2 cellular contexts compared by ENCODE assay signal in the genomic region with DNA sequence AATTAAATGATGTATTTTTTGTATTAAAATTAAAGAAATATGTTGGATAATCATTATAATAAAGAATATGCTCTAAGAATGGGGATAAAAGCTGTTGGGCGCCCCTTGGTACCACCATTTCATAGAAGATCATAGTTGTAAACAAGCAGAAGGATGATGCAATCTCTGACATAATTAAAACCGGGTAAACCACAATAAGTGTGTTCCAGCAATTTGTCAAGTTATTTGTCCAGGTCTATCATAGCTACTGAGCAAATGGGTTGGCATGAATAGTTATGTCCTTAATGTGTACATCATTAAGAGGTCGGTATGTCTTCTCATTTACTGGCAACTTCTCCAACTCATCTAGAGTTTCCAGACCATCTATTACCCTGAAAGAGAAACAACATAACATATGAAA.
TF ChIP-seq lines count a peak whose summit lies in the region.

No MANE protein-coding gene starts in this region.

TF ChIP-seq in HEK293, 187 proteins besides CTCF, POLR2A, EP300 and RAD21:
- 0 out of 2 replicates have a peak, but pooled peaks have one; percentile 11 for TF ChIP-seq ZBTB17 (tag by site-specific recombination; IDR thresholded peaks at IDR 0.05)
- 0 out of 2 replicates have a peak, but pooled peaks have one; percentile 16 for TF ChIP-seq ZBTB21 (tag by site-specific recombination; IDR thresholded peaks at IDR 0.05)
- TF ChIP-seq, protein P1, sequence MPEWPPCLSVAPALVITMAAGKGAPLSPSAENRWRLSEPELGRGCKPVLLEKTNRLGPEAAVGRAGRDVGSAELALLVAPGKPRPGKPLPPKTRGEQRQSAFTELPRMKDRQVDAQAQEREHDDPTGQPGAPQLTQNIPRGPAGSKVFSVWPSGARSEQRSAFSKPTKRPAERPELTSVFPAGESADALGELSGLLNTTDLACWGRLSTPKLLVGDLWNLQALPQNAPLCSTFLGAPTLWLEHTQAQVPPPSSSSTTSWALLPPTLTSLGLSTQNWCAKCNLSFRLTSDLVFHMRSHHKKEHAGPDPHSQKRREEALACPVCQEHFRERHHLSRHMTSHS (tag by site-specific recombination; IDR thresholded peaks at IDR 0.05): no peak
- TF ChIP-seq, protein P2, sequence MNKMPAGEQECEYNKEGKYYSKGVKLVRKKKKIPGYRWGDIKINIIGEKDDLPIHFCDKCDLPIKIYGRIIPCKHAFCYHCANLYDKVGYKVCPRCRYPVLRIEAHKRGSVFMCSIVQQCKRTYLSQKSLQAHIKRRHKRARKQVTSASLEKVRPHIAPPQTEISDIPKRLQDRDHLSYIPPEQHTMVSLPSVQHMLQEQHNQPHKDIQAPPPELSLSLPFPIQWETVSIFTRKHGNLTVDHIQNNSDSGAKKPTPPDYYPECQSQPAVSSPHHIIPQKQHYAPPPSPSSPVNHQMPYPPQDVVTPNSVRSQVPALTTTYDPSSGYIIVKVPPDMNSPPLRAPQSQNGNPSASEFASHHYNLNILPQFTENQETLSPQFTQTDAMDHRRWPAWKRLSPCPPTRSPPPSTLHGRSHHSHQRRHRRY (tag by site-specific recombination; IDR thresholded peaks at IDR 0.05): no peak
- TF ChIP-seq ZNF169 (tag by site-specific recombination; IDR thresholded peaks at IDR 0.05): no peak
- no peak for TF ChIP-seq HOXD13 (CRISPR knock-in tag; IDR thresholded peaks at IDR 0.05; ENCODE audit: borderline replicate concordance)
- TF ChIP-seq, protein P3, sequence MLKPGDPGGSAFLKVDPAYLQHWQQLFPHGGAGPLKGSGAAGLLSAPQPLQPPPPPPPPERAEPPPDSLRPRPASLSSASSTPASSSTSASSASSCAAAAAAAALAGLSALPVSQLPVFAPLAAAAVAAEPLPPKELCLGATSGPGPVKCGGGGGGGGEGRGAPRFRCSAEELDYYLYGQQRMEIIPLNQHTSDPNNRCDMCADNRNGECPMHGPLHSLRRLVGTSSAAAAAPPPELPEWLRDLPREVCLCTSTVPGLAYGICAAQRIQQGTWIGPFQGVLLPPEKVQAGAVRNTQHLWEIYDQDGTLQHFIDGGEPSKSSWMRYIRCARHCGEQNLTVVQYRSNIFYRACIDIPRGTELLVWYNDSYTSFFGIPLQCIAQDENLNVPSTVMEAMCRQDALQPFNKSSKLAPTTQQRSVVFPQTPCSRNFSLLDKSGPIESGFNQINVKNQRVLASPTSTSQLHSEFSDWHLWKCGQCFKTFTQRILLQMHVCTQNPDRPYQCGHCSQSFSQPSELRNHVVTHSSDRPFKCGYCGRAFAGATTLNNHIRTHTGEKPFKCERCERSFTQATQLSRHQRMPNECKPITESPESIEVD (tag by site-specific recombination; IDR thresholded peaks at IDR 0.05): 0 out of 2 replicates have a peak, but pooled peaks have one; percentile 30
- TF ChIP-seq OSR2 (tag by site-specific recombination; IDR thresholded peaks at IDR 0.05): peak; percentile 45
- TF ChIP-seq SP7 (tag by site-specific recombination; IDR thresholded peaks at IDR 0.05): 0 out of 2 replicates have a peak, but pooled peaks have one; percentile 42
- no peak for TF ChIP-seq ZNF394 (tag by site-specific recombination; IDR thresholded peaks at IDR 0.05; ENCODE audit: borderline replicate concordance)
- TF ChIP-seq ZEB2 (tag by site-specific recombination; IDR thresholded peaks at IDR 0.05): peak; percentile 52; the same call in 1 of the 2 replicates
- no peak for TF ChIP-seq ZNF660 (tag by site-specific recombination; IDR thresholded peaks at IDR 0.05)
- TF ChIP-seq ZNF530 (tag by site-specific recombination; IDR thresholded peaks at IDR 0.05; ENCODE audit: low read depth): no peak
- TF ChIP-seq, protein P4, sequence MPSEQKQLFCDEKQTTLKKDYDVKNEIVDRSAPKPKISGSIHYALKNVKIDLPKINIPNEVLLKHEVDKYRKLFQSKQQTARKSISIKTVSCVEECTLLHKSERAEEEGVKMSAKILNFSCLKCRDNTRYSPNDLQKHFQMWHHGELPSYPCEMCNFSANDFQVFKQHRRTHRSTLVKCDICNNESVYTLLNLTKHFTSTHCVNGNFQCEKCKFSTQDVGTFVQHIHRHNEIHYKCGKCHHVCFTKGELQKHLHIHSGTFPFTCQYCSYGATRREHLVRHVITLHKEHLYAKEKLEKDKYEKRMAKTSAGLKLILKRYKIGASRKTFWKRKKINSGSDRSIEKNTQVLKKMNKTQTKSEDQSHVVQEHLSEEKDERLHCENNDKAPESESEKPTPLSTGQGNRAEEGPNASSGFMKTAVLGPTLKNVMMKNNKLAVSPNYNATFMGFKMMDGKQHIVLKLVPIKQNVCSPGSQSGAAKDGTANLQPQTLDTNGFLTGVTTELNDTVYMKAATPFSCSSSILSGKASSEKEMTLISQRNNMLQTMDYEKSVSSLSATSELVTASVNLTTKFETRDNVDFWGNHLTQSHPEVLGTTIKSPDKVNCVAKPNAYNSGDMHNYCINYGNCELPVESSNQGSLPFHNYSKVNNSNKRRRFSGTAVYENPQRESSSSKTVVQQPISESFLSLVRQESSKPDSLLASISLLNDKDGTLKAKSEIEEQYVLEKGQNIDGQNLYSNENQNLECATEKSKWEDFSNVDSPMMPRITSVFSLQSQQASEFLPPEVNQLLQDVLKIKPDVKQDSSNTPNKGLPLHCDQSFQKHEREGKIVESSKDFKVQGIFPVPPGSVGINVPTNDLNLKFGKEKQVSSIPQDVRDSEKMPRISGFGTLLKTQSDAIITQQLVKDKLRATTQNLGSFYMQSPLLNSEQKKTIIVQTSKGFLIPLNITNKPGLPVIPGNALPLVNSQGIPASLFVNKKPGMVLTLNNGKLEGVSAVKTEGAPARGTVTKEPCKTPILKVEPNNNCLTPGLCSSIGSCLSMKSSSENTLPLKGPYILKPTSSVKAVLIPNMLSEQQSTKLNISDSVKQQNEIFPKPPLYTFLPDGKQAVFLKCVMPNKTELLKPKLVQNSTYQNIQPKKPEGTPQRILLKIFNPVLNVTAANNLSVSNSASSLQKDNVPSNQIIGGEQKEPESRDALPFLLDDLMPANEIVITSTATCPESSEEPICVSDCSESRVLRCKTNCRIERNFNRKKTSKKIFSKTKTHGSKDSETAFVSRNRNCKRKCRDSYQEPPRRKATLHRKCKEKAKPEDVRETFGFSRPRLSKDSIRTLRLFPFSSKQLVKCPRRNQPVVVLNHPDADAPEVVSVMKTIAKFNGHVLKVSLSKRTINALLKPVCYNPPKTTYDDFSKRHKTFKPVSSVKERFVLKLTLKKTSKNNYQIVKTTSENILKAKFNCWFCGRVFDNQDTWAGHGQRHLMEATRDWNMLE (tag by site-specific recombination; conservative IDR thresholded peaks at IDR 0.05; ENCODE audit: low read depth): no peak
- TF ChIP-seq ZNF629 (tag by site-specific recombination; IDR thresholded peaks at IDR 0.05): peak; percentile 47
- no peak for TF ChIP-seq PRDM1 (tag by site-specific recombination; IDR thresholded peaks at IDR 0.05)
- TF ChIP-seq, protein P5, sequence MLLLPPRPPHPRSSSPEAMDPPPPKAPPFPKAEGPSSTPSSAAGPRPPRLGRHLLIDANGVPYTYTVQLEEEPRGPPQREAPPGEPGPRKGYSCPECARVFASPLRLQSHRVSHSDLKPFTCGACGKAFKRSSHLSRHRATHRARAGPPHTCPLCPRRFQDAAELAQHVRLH (tag by site-specific recombination; IDR thresholded peaks at IDR 0.05): no peak
- no peak for TF ChIP-seq GLIS1 (tag by site-specific recombination; IDR thresholded peaks at IDR 0.05)
TF ChIP-seq in HEK293: peak in this region for 7.

TF ChIP-seq in K562, 482 proteins besides CTCF, POLR2A, EP300 and RAD21:
- peak; percentile 64; the same call in 1 of the 2 replicates for TF ChIP-seq ZNF584 (CRISPR knock-in tag; IDR thresholded peaks at IDR 0.05; ENCODE audit: low read depth)
- TF ChIP-seq SMAD4 (CRISPR knock-in tag; conservative IDR thresholded peaks at IDR 0.05): peak; percentile 31; the same call in 1 of the 2 replicates
- TF ChIP-seq CEBPG (CRISPR knock-in tag; IDR thresholded peaks at IDR 0.05): peak; percentile 76
- peak; percentile 91 to 95 for TF ChIP-seq CEBPG (tag; conservative IDR thresholded peaks at IDR 0.05 in 1 of 2, IDR thresholded peaks at IDR 0.05 in 1 of 2)
- TF ChIP-seq DMBX1 (CRISPR knock-in tag; IDR thresholded peaks at IDR 0.05; ENCODE audit: borderline replicate concordance): peak; percentile 59; the same call in 1 of the 2 replicates
- no peak for TF ChIP-seq TGIF2 (CRISPR knock-in tag; IDR thresholded peaks at IDR 0.05)
- TF ChIP-seq, protein P6, sequence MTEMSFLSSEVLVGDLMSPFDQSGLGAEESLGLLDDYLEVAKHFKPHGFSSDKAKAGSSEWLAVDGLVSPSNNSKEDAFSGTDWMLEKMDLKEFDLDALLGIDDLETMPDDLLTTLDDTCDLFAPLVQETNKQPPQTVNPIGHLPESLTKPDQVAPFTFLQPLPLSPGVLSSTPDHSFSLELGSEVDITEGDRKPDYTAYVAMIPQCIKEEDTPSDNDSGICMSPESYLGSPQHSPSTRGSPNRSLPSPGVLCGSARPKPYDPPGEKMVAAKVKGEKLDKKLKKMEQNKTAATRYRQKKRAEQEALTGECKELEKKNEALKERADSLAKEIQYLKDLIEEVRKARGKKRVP (CRISPR knock-in tag; IDR thresholded peaks at IDR 0.05): peak; percentile 85
- TF ChIP-seq FOXJ2 (tag; IDR thresholded peaks at IDR 0.05): 0 out of 2 replicates have a peak, but pooled peaks have one; percentile 27
- peak; percentile 23 to 42; a peak in 2 of 4 replicates for TF ChIP-seq TRIM24 (IDR thresholded peaks at IDR 0.05)
- TF ChIP-seq, protein P7, sequence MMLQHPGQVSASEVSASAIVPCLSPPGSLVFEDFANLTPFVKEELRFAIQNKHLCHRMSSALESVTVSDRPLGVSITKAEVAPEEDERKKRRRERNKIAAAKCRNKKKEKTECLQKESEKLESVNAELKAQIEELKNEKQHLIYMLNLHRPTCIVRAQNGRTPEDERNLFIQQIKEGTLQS (IDR thresholded peaks at IDR 0.05): peak; percentile 91
- TF ChIP-seq, protein P7 (CRISPR knock-in tag; conservative IDR thresholded peaks at IDR 0.05): no peak
- peak; percentile 78 for TF ChIP-seq ZSCAN32 (CRISPR knock-in tag; IDR thresholded peaks at IDR 0.05)
- TF ChIP-seq ZNF780A (CRISPR knock-in tag; IDR thresholded peaks at IDR 0.05): no peak
- peak; percentile 84 for TF ChIP-seq ZNF175 (CRISPR knock-in tag; IDR thresholded peaks at IDR 0.05; ENCODE audit: low read depth)
- no peak for TF ChIP-seq LARP7 (IDR thresholded peaks at IDR 0.05)
- TF ChIP-seq KLF10 (CRISPR knock-in tag; IDR thresholded peaks at IDR 0.05): no peak
- TF ChIP-seq ATF7 (IDR thresholded peaks at IDR 0.05): peak; percentile 19; the same call in 1 of the 2 replicates
- TF ChIP-seq, protein P8, sequence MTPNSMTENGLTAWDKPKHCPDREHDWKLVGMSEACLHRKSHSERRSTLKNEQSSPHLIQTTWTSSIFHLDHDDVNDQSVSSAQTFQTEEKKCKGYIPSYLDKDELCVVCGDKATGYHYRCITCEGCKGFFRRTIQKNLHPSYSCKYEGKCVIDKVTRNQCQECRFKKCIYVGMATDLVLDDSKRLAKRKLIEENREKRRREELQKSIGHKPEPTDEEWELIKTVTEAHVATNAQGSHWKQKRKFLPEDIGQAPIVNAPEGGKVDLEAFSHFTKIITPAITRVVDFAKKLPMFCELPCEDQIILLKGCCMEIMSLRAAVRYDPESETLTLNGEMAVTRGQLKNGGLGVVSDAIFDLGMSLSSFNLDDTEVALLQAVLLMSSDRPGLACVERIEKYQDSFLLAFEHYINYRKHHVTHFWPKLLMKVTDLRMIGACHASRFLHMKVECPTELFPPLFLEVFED (CRISPR knock-in tag; conservative IDR thresholded peaks at IDR 0.05): no peak
- TF ChIP-seq, protein P9, sequence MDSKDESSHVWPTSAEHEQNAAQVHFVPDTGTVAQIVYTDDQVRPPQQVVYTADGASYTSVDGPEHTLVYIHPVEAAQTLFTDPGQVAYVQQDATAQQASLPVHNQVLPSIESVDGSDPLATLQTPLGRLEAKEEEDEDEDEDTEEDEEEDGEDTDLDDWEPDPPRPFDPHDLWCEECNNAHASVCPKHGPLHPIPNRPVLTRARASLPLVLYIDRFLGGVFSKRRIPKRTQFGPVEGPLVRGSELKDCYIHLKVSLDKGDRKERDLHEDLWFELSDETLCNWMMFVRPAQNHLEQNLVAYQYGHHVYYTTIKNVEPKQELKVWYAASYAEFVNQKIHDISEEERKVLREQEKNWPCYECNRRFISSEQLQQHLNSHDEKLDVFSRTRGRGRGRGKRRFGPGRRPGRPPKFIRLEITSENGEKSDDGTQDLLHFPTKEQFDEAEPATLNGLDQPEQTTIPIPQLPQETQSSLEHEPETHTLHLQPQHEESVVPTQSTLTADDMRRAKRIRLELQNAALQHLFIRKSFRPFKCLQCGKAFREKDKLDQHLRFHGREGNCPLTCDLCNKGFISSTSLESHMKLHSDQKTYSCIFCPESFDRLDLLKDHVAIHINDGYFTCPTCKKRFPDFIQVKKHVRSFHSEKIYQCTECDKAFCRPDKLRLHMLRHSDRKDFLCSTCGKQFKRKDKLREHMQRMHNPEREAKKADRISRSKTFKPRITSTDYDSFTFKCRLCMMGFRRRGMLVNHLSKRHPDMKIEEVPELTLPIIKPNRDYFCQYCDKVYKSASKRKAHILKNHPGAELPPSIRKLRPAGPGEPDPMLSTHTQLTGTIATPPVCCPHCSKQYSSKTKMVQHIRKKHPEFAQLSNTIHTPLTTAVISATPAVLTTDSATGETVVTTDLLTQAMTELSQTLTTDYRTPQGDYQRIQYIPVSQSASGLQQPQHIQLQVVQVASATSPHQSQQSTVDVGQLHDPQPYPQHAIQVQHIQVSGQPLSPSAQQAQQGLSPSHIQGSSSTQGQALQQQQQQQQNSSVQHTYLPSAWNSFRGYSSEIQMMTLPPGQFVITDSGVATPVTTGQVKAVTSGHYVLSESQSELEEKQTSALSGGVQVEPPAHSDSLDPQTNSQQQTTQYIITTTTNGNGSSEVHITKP (IDR thresholded peaks at IDR 0.05; ENCODE audit: partially characterized antibody): no peak
- TF ChIP-seq NR2C2 (CRISPR knock-in tag; IDR thresholded peaks at IDR 0.05): no peak
- TF ChIP-seq NR2C2 (tag; IDR thresholded peaks at IDR 0.05): peak; percentile 15; the same call in 1 of the 2 replicates
- TF ChIP-seq IFI16 (CRISPR knock-in tag; IDR thresholded peaks at IDR 0.05): no peak
- TF ChIP-seq, protein P10, sequence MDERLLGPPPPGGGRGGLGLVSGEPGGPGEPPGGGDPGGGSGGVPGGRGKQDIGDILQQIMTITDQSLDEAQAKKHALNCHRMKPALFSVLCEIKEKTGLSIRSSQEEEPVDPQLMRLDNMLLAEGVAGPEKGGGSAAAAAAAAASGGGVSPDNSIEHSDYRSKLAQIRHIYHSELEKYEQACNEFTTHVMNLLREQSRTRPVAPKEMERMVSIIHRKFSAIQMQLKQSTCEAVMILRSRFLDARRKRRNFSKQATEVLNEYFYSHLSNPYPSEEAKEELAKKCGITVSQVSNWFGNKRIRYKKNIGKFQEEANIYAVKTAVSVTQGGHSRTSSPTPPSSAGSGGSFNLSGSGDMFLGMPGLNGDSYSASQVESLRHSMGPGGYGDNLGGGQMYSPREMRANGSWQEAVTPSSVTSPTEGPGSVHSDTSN (CRISPR knock-in tag; IDR thresholded peaks at IDR 0.05; ENCODE audit: low read depth): no peak
- TF ChIP-seq, protein P10 (tag; conservative IDR thresholded peaks at IDR 0.05; ENCODE audit: low read depth): no peak
- TF ChIP-seq CEBPB (tag; IDR thresholded peaks at IDR 0.05): peak; percentile 77
